ENCODE assay signal across 6 cellular contexts in genomic region chr14:35001624-35002023, GRCh38.
"Had no signal": no experiment of that assay in that cellular context is flagged by ENCODE, and none has a peak within 500 bp of the region (broad histone marks: within the 10 kb centered on the region; RNA-seq: fewer than 3 reads in every experiment).

No MANE protein-coding gene starts in this region.

- H3K4me3 ChIP-seq: GM23338, HAP-1 had no signal

- H3K4me2 ChIP-seq: GM23338 had no signal

- H3K9me3 ChIP-seq: HAP-1 had no signal

- H2AFZ ChIP-seq: GM23338 had no signal

- H3K4me1 ChIP-seq: HAP-1 had no signal

- ATAC-seq: GM23338 had no signal

- H3K27ac ChIP-seq: HL-60 had no signal

- DNase-seq: H7, Kasumi-1, KG1 had no signal
